ENCODE assay signal across 1 cellular context in genomic region chr19:11380653-11381534, GRCh38.
TF ChIP-seq lines count a peak whose summit lies in the region.

No MANE protein-coding gene starts in this region.

TF ChIP-seq in HEK293, 187 proteins besides CTCF, POLR2A, EP300 and RAD21 (continued from another document and continues in another):
- TF ChIP-seq PRDM6 (tag by site-specific recombination; IDR thresholded peaks at IDR 0.05) (no peak), ZNF600 (tag by site-specific recombination; IDR thresholded peaks at IDR 0.05) (no peak; the same call in 1 of the 2 replicates), ZSCAN23 (tag by site-specific recombination; IDR thresholded peaks at IDR 0.05) (peak; percentile 37; the same call in 1 of the 2 replicates), ZFP37 (tag by site-specific recombination; IDR thresholded peaks at IDR 0.05) (peak; percentile 44; the same call in 1 of the 2 replicates), ZNF48 (tag by site-specific recombination; IDR thresholded peaks at IDR 0.05) (no peak), KLF9 (tag by site-specific recombination; IDR thresholded peaks at IDR 0.05; ENCODE audit: low read depth) (no peak), TRIM28 (IDR thresholded peaks at IDR 0.05; ENCODE audit: borderline replicate concordance, low read length) (no peak), ZNF366 (tag by site-specific recombination; conservative IDR thresholded peaks at IDR 0.05) (no peak), ZNF274 (IDR thresholded peaks at IDR 0.05; ENCODE audit: low read length) (no peak), ZNF274 (tag by site-specific recombination; IDR thresholded peaks at IDR 0.05; ENCODE audit: borderline replicate concordance) (no peak), ZNF704 (tag by site-specific recombination; IDR thresholded peaks at IDR 0.05) (no peak), ZNF19 (tag by site-specific recombination; IDR thresholded peaks at IDR 0.05; ENCODE audit: low read depth) (no peak), ZNF843 (tag by site-specific recombination; IDR thresholded peaks at IDR 0.05) (no peak), GLIS2 (tag by site-specific recombination; IDR thresholded peaks at IDR 0.05) (peak; percentile 85), ZNF157 (tag by site-specific recombination; IDR thresholded peaks at IDR 0.05) (no peak), ZSCAN5A (tag by site-specific recombination; IDR thresholded peaks at IDR 0.05) (0 out of 2 replicates have a peak, but pooled peaks have one; percentile 13), ZNF670 (tag by site-specific recombination; IDR thresholded peaks at IDR 0.05; ENCODE audit: low read depth) (no peak), ZNF398 (tag by site-specific recombination; IDR thresholded peaks at IDR 0.05) (no peak), ZNF777 (tag by site-specific recombination; IDR thresholded peaks at IDR 0.05; ENCODE audit: borderline replicate concordance) (no peak), ZNF311 (tag by site-specific recombination; IDR thresholded peaks at IDR 0.05; ENCODE audit: borderline replicate concordance) (no peak), ZNF350 (tag by site-specific recombination; IDR thresholded peaks at IDR 0.05) (no peak), IKZF3 (tag by site-specific recombination; IDR thresholded peaks at IDR 0.05) (no peak), ZNF473 (tag by site-specific recombination; IDR thresholded peaks at IDR 0.05) (no peak), ZNF621 (tag by site-specific recombination; IDR thresholded peaks at IDR 0.05) (no peak), ZNF174 (tag by site-specific recombination; IDR thresholded peaks at IDR 0.05) (no peak), ZNF214 (tag by site-specific recombination; IDR thresholded peaks at IDR 0.05; ENCODE audit: borderline replicate concordance) (no peak), ZNF610 (tag by site-specific recombination; IDR thresholded peaks at IDR 0.05; ENCODE audit: borderline replicate concordance) (0 out of 2 replicates have a peak, but pooled peaks have one; percentile 26), INSM2 (tag by site-specific recombination; IDR thresholded peaks at IDR 0.05) (no peak), ZNF488 (tag by site-specific recombination; IDR thresholded peaks at IDR 0.05) (no peak; the same call in 1 of the 2 replicates), ZNF658 (tag by site-specific recombination; IDR thresholded peaks at IDR 0.05) (no peak), ZNF629 (tag by site-specific recombination; IDR thresholded peaks at IDR 0.05) (no peak), ZNF76 (tag by site-specific recombination; IDR thresholded peaks at IDR 0.05; ENCODE audit: borderline replicate concordance, low read depth) (no peak), WT1 (tag by site-specific recombination; IDR thresholded peaks at IDR 0.05) (no peak), ZNF280C (tag by site-specific recombination; IDR thresholded peaks at IDR 0.05) (no peak), ZNF362 (tag by site-specific recombination; IDR thresholded peaks at IDR 0.05) (no peak), ZNF571 (tag by site-specific recombination; IDR thresholded peaks at IDR 0.05) (no peak), ZNF266 (tag by site-specific recombination; IDR thresholded peaks at IDR 0.05; ENCODE audit: low read depth) (no peak), ZNF239 (tag by site-specific recombination; IDR thresholded peaks at IDR 0.05) (no peak), ZNF335 (tag by site-specific recombination; conservative IDR thresholded peaks at IDR 0.05) (peak; percentile 66), ZNF623 (tag by site-specific recombination; IDR thresholded peaks at IDR 0.05) (no peak), ZNF518A (tag by site-specific recombination; conservative IDR thresholded peaks at IDR 0.05; ENCODE audit: low read depth) (no peak), ZSCAN30 (tag by site-specific recombination; IDR thresholded peaks at IDR 0.05) (peak; percentile 37; the same call in 1 of the 2 replicates), MEIS1 (CRISPR knock-in tag; IDR thresholded peaks at IDR 0.05; ENCODE audit: borderline replicate concordance) (no peak), HIC1 (tag by site-specific recombination; IDR thresholded peaks at IDR 0.05) (no peak), MZF1 (tag by site-specific recombination; IDR thresholded peaks at IDR 0.05; ENCODE audit: borderline replicate concordance) (no peak)
